ENCODE assay signal across 8 cellular contexts in the genomic region with DNA sequence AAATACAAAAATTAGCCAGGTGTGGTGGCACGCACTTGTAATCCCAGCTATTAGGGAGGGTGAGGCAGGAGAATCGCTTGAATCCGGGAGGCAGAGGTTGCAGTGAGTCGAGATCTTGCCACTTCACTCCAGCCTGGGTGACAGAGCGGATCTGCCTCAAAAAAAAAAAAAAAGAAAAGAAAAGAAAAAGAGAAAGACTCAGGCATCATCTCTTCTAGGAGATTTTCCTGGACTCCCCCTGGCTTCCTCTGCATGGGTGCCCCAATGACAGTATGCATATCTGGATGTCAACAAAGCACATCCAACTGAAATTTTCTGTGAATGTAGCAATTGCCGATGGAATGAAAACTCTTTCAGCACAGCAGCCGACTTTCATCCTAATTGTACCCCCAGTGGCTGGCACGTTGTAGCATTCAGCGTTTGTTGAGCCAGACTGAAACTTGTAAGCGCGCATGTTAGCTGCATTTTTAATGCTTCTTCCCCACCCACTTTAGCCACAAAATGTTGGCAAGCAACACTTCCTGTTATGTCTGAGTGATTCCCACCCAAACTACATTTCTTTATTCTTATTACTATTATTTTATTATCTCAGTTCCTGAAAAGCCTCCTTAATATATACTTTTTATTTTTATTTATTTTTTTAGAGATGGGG.
DNase-seq lines count a peak whose midpoint lies in the region; ATAC-seq and TF ChIP-seq lines count a peak whose summit lies in the region.

No MANE protein-coding gene starts in this region.

- H3K4me3 ChIP-seq in PC-3 (ENCODE audit: low read length): no peak overlapping the region

- ATAC-seq in GM18511 (IDR thresholded peaks at IDR 0.05; ENCODE audit: unreplicated experiment) (peak; percentile 85), HG03521 (IDR thresholded peaks at IDR 0.05; ENCODE audit: unreplicated experiment) (peak; percentile 63), PC-3 (no peak)
- ATAC-seq in natural killer cell treated with Interleukin-12 subunit alpha and Interleukin-12 subunit beta and Interleukin-15 and Interleukin-18, amount 100 ng/mL, for 72 hours: peak; percentile 65 to 72

- H3K27ac Mint-ChIP-seq in natural killer cell treated with Interleukin-12 subunit alpha and Interleukin-12 subunit beta and Interleukin-15 and Interleukin-18, amount 100 ng/mL, for 72 hours: peak overlapping the region in 1 of 2 donors; percentile 14
- no peak overlapping the region for H3K27ac Mint-ChIP-seq in glutamatergic neuron (ENCODE audit: unreplicated experiment)

- no peak overlapping the region for H2AFZ ChIP-seq in PC-3 (ENCODE audit: low read length)

- TF ChIP-seq CTCF in PC-3 (conservative IDR thresholded peaks at IDR 0.05; ENCODE audit: low read depth, low read length) (no peak), GM10248 (IDR thresholded peaks at IDR 0.05; ENCODE audit: control extremely low read depth, extremely low read depth, low read depth, missing control alignments) (no peak), glutamatergic neuron (IDR thresholded peaks at IDR 0.05; ENCODE audit: partially characterized antibody, unreplicated experiment) (no peak)

- H3K4me2 ChIP-seq in PC-3 (ENCODE audit: low read length): no peak overlapping the region

- H3K27me3 Mint-ChIP-seq in natural killer cell treated with Interleukin-12 subunit alpha and Interleukin-12 subunit beta and Interleukin-15 and Interleukin-18, amount 100 ng/mL, for 72 hours: no peaks in the 10 kb centered on the region
- H3K27me3 Mint-ChIP-seq in glutamatergic neuron (ENCODE audit: unreplicated experiment): no peaks in the 10 kb centered on the region

- POLR2A ChIA-PET in PC-3 (lab: Charles Lee; ENCODE audit: unreplicated experiment) (no interaction called here), GM10248 (lab: Yijun Ruan, JAX) (no interaction called here)

- H3K9me3 ChIP-seq in PC-3 (ENCODE audit: low read length): no peaks in the 10 kb centered on the region

- H3K36me3 ChIP-seq in PC-3 (ENCODE audit: low read depth, low read length): no peaks in the 10 kb centered on the region

- H3K9ac ChIP-seq in PC-3 (ENCODE audit: low read length): no peak overlapping the region

- CTCF ChIA-PET in PC-3 (lab: Charles Lee): no interaction called here
- CTCF ChIA-PET in GM10248 (lab: Yijun Ruan, JAX): interaction anchor here (1.1 kb wide), 1 partner anchor 24 kb away, joined by 3 read pairs; no protein-coding TSS in a partner anchor

- peaks cover 2% of the 10 kb centered on the region for H3K9me3 Mint-ChIP-seq in natural killer cell treated with Interleukin-12 subunit alpha and Interleukin-12 subunit beta and Interleukin-15 and Interleukin-18, amount 100 ng/mL, for 72 hours
- no peaks in the 10 kb centered on the region for H3K9me3 Mint-ChIP-seq in glutamatergic neuron (ENCODE audit: unreplicated experiment)

- H3K4me1 ChIP-seq in PC-3 (ENCODE audit: insufficient read depth, low read length): no peaks in the 10 kb centered on the region; the same call in 1 of the 2 replicates

- H3F3A ChIP-seq in PC-3 (ENCODE audit: low read length, unreplicated experiment): no peaks in the 10 kb centered on the region

- intact Hi-C loops in PC-3 (cut with micrococcal nuclease): no loop called here

- no TSS peak for BruUV-seq in PC-3 (replicated peaks; lab: Mats Ljungman, UMichigan)

- H4K20me1 ChIP-seq in PC-3 (ENCODE audit: low read length): no peaks in the 10 kb centered on the region

- DNase-seq in activated effector memory CD4-positive, alpha-beta T cell treated with Interleukin-2 at 50 U/mL for 16 hours: peak; percentile 39
- DNase-seq in natural killer cell treated with Interleukin-12 subunit alpha and Interleukin-12 subunit beta and Interleukin-15 and Interleukin-18, amount 100 ng/mL, for 72 hours (ENCODE audit: low spot score): no peak
- DNase-seq in PC-3 (no peak), GM10248 (ENCODE audit: extremely low spot score) (no peak), NCI-H1436 treated with DMSO at 0.1 percent for 48 hours (lab: John Stamatoyannopoulos, UW) (no peak), glutamatergic neuron (no peak)

- no peaks in the 10 kb centered on the region for H3K79me2 ChIP-seq in PC-3 (ENCODE audit: low read length)

- no peaks in the 10 kb centered on the region for H3K9me2 ChIP-seq in PC-3 (replicated peaks; ENCODE audit: low read length)

- peaks cover 28 to 33% of the 10 kb centered on the region in 2 donors for H3K4me1 Mint-ChIP-seq in natural killer cell treated with Interleukin-12 subunit alpha and Interleukin-12 subunit beta and Interleukin-15 and Interleukin-18, amount 100 ng/mL, for 72 hours (ENCODE audit: low read depth in 2 of 2)
- peaks cover 6% of the 10 kb centered on the region for H3K4me1 Mint-ChIP-seq in glutamatergic neuron (ENCODE audit: low read depth, unreplicated experiment)

- H3K4me3 Mint-ChIP-seq in natural killer cell treated with Interleukin-12 subunit alpha and Interleukin-12 subunit beta and Interleukin-15 and Interleukin-18, amount 100 ng/mL, for 72 hours: peak overlapping the region; percentile 72
- no peak overlapping the region for H3K4me3 Mint-ChIP-seq in glutamatergic neuron (ENCODE audit: unreplicated experiment)

- H3K27ac ChIP-seq in PC-3 (ENCODE audit: low read length): no peak overlapping the region

- H3K27me3 ChIP-seq in PC-3 (ENCODE audit: low read length): no peaks in the 10 kb centered on the region

- peaks cover under 1% of the 10 kb centered on the region for H3K36me3 Mint-ChIP-seq in natural killer cell treated with Interleukin-12 subunit alpha and Interleukin-12 subunit beta and Interleukin-15 and Interleukin-18, amount 100 ng/mL, for 72 hours
- no peaks in the 10 kb centered on the region for H3K36me3 Mint-ChIP-seq in glutamatergic neuron (ENCODE audit: unreplicated experiment)
